ENCODE assay signal across 8 cellular contexts in the genomic region with DNA sequence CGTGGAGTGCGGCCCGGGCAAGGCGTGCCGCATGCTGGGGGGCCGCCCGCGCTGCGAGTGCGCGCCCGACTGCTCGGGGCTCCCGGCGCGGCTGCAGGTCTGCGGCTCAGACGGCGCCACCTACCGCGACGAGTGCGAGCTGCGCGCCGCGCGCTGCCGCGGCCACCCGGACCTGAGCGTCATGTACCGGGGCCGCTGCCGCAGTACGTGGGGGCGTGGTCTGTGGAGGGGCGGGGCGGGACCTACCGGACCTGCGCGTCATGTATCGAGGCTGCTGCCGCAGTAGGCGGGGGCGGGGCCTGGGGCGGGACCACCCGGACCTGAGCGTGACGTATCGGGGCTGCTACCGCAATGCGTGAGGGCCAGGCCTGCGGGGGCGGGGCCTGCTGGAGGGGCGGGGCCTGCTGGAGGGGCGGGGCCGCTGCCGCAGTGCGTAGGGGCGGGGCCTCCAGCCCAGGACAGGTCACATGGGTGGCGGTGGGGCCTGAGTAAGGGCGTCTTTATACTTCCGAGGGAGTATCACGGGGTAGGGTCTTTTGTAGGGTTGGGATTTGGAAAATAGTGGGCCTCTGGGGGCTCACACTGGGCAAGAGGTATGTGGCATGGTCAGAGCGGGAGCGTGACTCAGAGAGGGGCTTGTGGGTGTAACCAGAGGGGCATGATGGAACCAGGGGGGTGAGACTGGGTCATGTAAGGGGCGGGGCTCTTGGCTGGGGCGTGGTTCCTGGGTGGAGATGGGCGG.
A peak's percentile ranks its signal among the peaks of the same experiment; 100 is the strongest.
DNase-seq lines count a peak whose midpoint lies in the region; ATAC-seq lines count a peak whose summit lies in the region.

No MANE protein-coding gene starts in this region.

- DNase-seq in Ammon's horn (ENCODE audit: low spot score): peak; percentile 99
- DNase-seq in NCI-H345 treated with DMSO at 0.1 percent for 48 hours (lab: John Stamatoyannopoulos, UW; ENCODE audit: unreplicated experiment): peak; percentile 86
- peak; percentile 89 for DNase-seq in cerebellar nuclear complex (lab: John Stamatoyannopoulos, UW)
- DNase-seq in kidney tubule cell (ENCODE audit: low spot score): peak; percentile 99
- peak; percentile 100 for DNase-seq in stimulated activated CD4-positive, alpha-beta T cell treated with anti-CD3 and anti-CD28 coated beads, Interleukin-1b, Interleukin-23, amount 100 ng/mL, for 1 hour (ENCODE audit: low read depth in 2 of 2)

- peak; percentile 67 for ATAC-seq in GM19043 (IDR thresholded peaks at IDR 0.05; ENCODE audit: low read depth, unreplicated experiment)
- ATAC-seq in HG03354 (IDR thresholded peaks at IDR 0.05; ENCODE audit: poor library complexity, severe bottlenecking, unreplicated experiment): peak; percentile 74
- peak; percentile 80 to 81 for ATAC-seq in activated CD4-positive, CD25-positive, alpha-beta regulatory T cell treated with anti-CD3 and anti-CD28 coated beads, Interleukin-2, amount 50 U/mL, for 24 hours

Comparison
In these comparisons a context has a peak if more than half of its experiments do, and no peak if none do; other contexts are left out.
1. Peak in every context shown above with its lines: DNase-seq and ATAC-seq.